ENCODE assay signal across 26 cellular contexts in genomic region chr16:81975637-81976036, GRCh38. TPM values are rescaled to one million over a fixed set of nuclear protein-coding genes. Genes with fewer than 3 reads are reported as not detected.
"Had no signal": no experiment of that assay in that cellular context is flagged by ENCODE, and none has a peak within 500 bp of the region (broad histone marks: within the 10 kb centered on the region; RNA-seq: fewer than 3 reads in every experiment).

No MANE protein-coding gene starts in this region.

- H3K4me3 ChIP-seq: gastrocnemius medialis, lower lobe of right lung, ovary, psoas muscle, skin epidermis, spleen, suprapubic skin, transverse colon, upper lobe of right lung, vagina had no signal

- H3K27ac Mint-ChIP-seq: endodermal cell; natural killer cell; stimulated activated naive CD8-positive, alpha-beta T cell treated with anti-CD3 and anti-CD28 coated beads, Interleukin-15, amount 100 ng/mL, for 72 hours had no signal

- H3K4me1 Mint-ChIP-seq: natural killer cell; stimulated activated naive CD8-positive, alpha-beta T cell treated with anti-CD3 and anti-CD28 coated beads, Interleukin-15, amount 100 ng/mL, for 72 hours had no signal

- H3K27ac ChIP-seq: epithelial cell of prostate, gastrocnemius medialis, lower lobe of right lung, ovary, psoas muscle, skin epidermis, spleen, suprapubic skin, transverse colon, upper lobe of right lung, vagina had no signal

- H3K4me1 ChIP-seq: gastrocnemius medialis, lower lobe of right lung, psoas muscle, spleen, suprapubic skin, transverse colon, upper lobe of right lung, vagina had no signal

- ATAC-seq: esophagus mucosa; gastrocnemius medialis; left ventricle myocardium superior; lower lobe of right lung; natural killer cell; psoas muscle; right cardiac atrium; stimulated activated naive CD8-positive, alpha-beta T cell treated with anti-CD3 and anti-CD28 coated beads, Interleukin-15, amount 100 ng/mL, for 72 hours; upper lobe of right lung had no signal

- H3K27me3 ChIP-seq: gastrocnemius medialis, ovary, suprapubic skin, transverse colon, upper lobe of right lung, vagina had no signal

- H3K9me3 ChIP-seq: gastrocnemius medialis, suprapubic skin, vagina had no signal

- H3K36me3 ChIP-seq: gastrocnemius medialis, lower lobe of right lung, ovary, spleen, suprapubic skin, transverse colon, upper lobe of right lung, vagina had no signal

- H3K4me3 Mint-ChIP-seq: endodermal cell; natural killer cell; stimulated activated naive CD8-positive, alpha-beta T cell treated with anti-CD3 and anti-CD28 coated beads, Interleukin-15, amount 100 ng/mL, for 72 hours had no signal

- DNase-seq: cortex of kidney; endodermal cell; foreskin fibroblast; gastrocnemius medialis; head of caudate nucleus; left ventricle myocardium superior; lower lobe of right lung; natural killer cell; occipital lobe; ovary; posterior cingulate gyrus; psoas muscle; right cardiac atrium; spleen; stimulated activated CD4-positive, alpha-beta T cell treated with anti-CD3 and anti-CD28 coated beads, Interleukin-2, amount 100 ng/mL, for 48 hours; stimulated activated naive CD4-positive, alpha-beta T cell; stimulated activated naive CD8-positive, alpha-beta T cell treated with anti-CD3 and anti-CD28 coated beads, Interleukin-15, amount 100 ng/mL, for 72 hours; transverse colon; upper lobe of right lung had no signal

RNA-seq across cellular contexts. Expression of gene SDR42E1, which starts 35.6 kb away (rescaled TPM):
- total RNA-seq: occipital lobe had no signal

RNA-seq across cellular contexts. Expression of gene HSD17B2, which starts 59.4 kb away (rescaled TPM):
- total RNA-seq: endodermal cell, left ventricle myocardium superior, mononuclear cell, natural killer cell, psoas muscle, right cardiac atrium, spleen had no signal
- polyA plus RNA-seq: neural cell, right cardiac atrium had no signal
